ENCODE assay signal across 10 cellular contexts in the genomic region with DNA sequence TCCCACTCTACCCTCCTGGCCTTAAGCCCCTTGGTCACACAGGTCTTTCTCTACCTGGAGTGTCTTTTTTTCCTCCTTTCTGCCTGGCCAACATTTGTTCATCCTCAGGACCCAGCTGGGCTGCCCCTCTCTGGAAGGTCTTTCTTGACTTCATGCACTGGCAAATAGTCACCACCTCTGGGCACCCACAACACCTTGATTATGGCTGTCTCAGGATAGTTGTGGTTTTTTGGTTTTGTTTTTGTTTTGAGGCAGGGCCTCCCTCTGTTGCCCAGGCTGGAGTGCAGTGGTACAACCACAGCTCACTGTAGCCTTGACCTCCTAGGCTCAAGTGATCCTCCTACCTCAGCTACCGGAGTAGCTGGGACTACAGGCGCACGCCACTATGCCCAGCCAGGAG. TPM values are rescaled to one million over a fixed set of nuclear protein-coding genes. Genes with fewer than 3 reads are reported as not detected.
A peak's percentile ranks its signal among the peaks of the same experiment; 100 is the strongest.
DNase-seq lines count a peak whose midpoint lies in the region; ATAC-seq and TF ChIP-seq lines count a peak whose summit lies in the region.
"Had no signal": no experiment of that assay in that cellular context is flagged by ENCODE, and none has a peak within 500 bp of the region (broad histone marks: within the 10 kb centered on the region; RNA-seq: fewer than 3 reads in every experiment).

No MANE protein-coding gene starts in this region.

- H3K27ac Mint-ChIP-seq in activated CD8-positive, alpha-beta T cell treated with anti-CD3 and anti-CD28 coated beads, Interleukin-2, amount 10 ng/mL, durations not matched to agents 7 days and 5 days = peak overlapping the region; percentile 82

- H3K27ac ChIP-seq in BLaER1 = peak overlapping the region; percentile 93
- peak overlapping the region; percentile 95 for H3K27ac ChIP-seq in HL-60 (replicated peaks)
- peak overlapping the region; percentile 14 for H3K27ac ChIP-seq in muscle layer of duodenum (ENCODE audit: low read length)

- H3K4me3 ChIP-seq in BLaER1 (peak overlapping the region; percentile 51; the same call in 1 of the 2 replicates), HL-60 (replicated peaks; ENCODE audit: insufficient read depth, low read length) (no peak overlapping the region), muscle layer of duodenum (ENCODE audit: low read depth in 1 of 2, low read length in 2 of 2) (no peak overlapping the region), H7 (ENCODE audit: insufficient read depth, low read depth, low read length) (no peak overlapping the region)
- H3K4me3 ChIP-seq: GM23338 had no signal

- DNase-seq in HL-60 (ENCODE audit: low read depth in 1 of 2, low spot score in 1 of 2) (no peak), mesenteric fat pad (ENCODE audit: low spot score) (no peak), mucosa of gallbladder (ENCODE audit: low spot score) (no peak), DMS153 treated with DMSO at 0.1 percent for 48 hours (lab: John Stamatoyannopoulos, UW; ENCODE audit: unreplicated experiment) (no peak), H7 (no peak)
- peak; percentile 51 for DNase-seq in activated CD8-positive, alpha-beta T cell treated with anti-CD3 and anti-CD28 coated beads, Interleukin-2, amount 10 ng/mL, durations not matched to agents 7 days and 5 days
- DNase-seq: NCI-H1694 had no signal

- H3K36me3 Mint-ChIP-seq in activated CD8-positive, alpha-beta T cell treated with anti-CD3 and anti-CD28 coated beads, Interleukin-2, amount 10 ng/mL, durations not matched to agents 7 days and 5 days (ENCODE audit: low read depth) = peaks cover 25% of the 10 kb centered on the region

- H4K20me1 ChIP-seq in BLaER1 = peaks cover 5% of the 10 kb centered on the region; the same call in 1 of the 2 replicates

- ATAC-seq in activated CD8-positive, alpha-beta T cell treated with anti-CD3 and anti-CD28 coated beads, Interleukin-2, amount 10 ng/mL, durations not matched to agents 7 days and 5 days = no peak
- ATAC-seq: GM23338 had no signal

- peak overlapping the region; percentile 100 for H3K4me2 ChIP-seq in BLaER1
- H3K4me2 ChIP-seq: GM23338 had no signal

- H3K9me3 Mint-ChIP-seq in activated CD8-positive, alpha-beta T cell treated with anti-CD3 and anti-CD28 coated beads, Interleukin-2, amount 10 ng/mL, durations not matched to agents 7 days and 5 days (ENCODE audit: insufficient read depth) = no peaks in the 10 kb centered on the region
- H3K9me3 Mint-ChIP-seq: GM23338 had no signal

- H3K4me1 ChIP-seq in BLaER1 (peaks cover 99% of the 10 kb centered on the region), muscle layer of duodenum (ENCODE audit: control insufficient read depth in 1 of 2, insufficient read depth in 2 of 2, low read length in 2 of 2) (peaks cover 0 to 4% of the 10 kb centered on the region in 2 donors)

- POLR2A ChIA-PET in activated CD8-positive, alpha-beta T cell treated with anti-CD3 and anti-CD28 coated beads, Interleukin-2, amount 10 ng/mL, durations not matched to agents 7 days and 5 days (lab: Charles Lee) = interaction anchor here (1.1 to 3.7 kb wide), 4 partner anchors 40 to 68 kb away, joined by 3 to 19 read pairs (median 4); partner anchors contain the start of gene HMGN2

- H3K36me3 ChIP-seq in BLaER1 (peaks cover 15% of the 10 kb centered on the region; the same call in 1 of the 2 replicates), muscle layer of duodenum (ENCODE audit: control insufficient read depth in 1 of 2, insufficient read depth in 2 of 2, low read length in 2 of 2) (no peaks in the 10 kb centered on the region), H7 (replicated peaks; ENCODE audit: control insufficient read depth, insufficient read depth, low read length) (peaks cover 4% of the 10 kb centered on the region)

- H3K4me3 Mint-ChIP-seq in activated CD8-positive, alpha-beta T cell treated with anti-CD3 and anti-CD28 coated beads, Interleukin-2, amount 10 ng/mL, durations not matched to agents 7 days and 5 days = peak overlapping the region; percentile 33
- H3K4me3 Mint-ChIP-seq: GM23338 had no signal

- H3K27me3 ChIP-seq in BLaER1 (no peaks in the 10 kb centered on the region), HL-60 (ENCODE audit: insufficient read depth, poor library complexity, severe bottlenecking) (no peaks in the 10 kb centered on the region), muscle layer of duodenum (ENCODE audit: low read depth, low read length) (no peaks in the 10 kb centered on the region), H7 (ENCODE audit: control insufficient read depth, insufficient read depth, low read length) (no peaks in the 10 kb centered on the region)

- CTCF ChIA-PET in activated CD8-positive, alpha-beta T cell treated with anti-CD3 and anti-CD28 coated beads, Interleukin-2, amount 10 ng/mL, durations not matched to agents 7 days and 5 days (lab: Charles Lee) = interaction anchor here (1.6 to 6.4 kb wide), 8 partner anchors 11 to 249 kb away, joined by 6 to 92 read pairs (median 30); partner anchors contain the start of genes PIGV and RPS6KA1

- peaks cover 91% of the 10 kb centered on the region for H3K4me1 Mint-ChIP-seq in activated CD8-positive, alpha-beta T cell treated with anti-CD3 and anti-CD28 coated beads, Interleukin-2, amount 10 ng/mL, durations not matched to agents 7 days and 5 days (ENCODE audit: low read depth)

- H3K9me3 ChIP-seq in BLaER1 = no peaks in the 10 kb centered on the region
- H3K9me3 ChIP-seq in muscle layer of duodenum (ENCODE audit: control insufficient read depth in 1 of 2, low read length in 2 of 2) = no peaks in the 10 kb centered on the region

- no peaks in the 10 kb centered on the region for H3K27me3 Mint-ChIP-seq in activated CD8-positive, alpha-beta T cell treated with anti-CD3 and anti-CD28 coated beads, Interleukin-2, amount 10 ng/mL, durations not matched to agents 7 days and 5 days (ENCODE audit: low read depth)

- H3K9ac ChIP-seq in BLaER1 = peak overlapping the region; percentile 77

- TF ChIP-seq CTCF in HL-60 (IDR thresholded peaks at IDR 0.05; ENCODE audit: insufficient read depth, low read length) = no peak

RNA-seq across cellular contexts. Expression of gene RPS6KA1, which starts 10.8 kb away (rescaled TPM):
- 100 to 1,000 TPM; 179 to 193 TPM for total RNA-seq in activated CD8-positive, alpha-beta T cell treated with anti-CD3 and anti-CD28 coated beads, Interleukin-2, amount 10 ng/mL, durations not matched to agents 7 days and 5 days
- total RNA-seq in mesenteric fat pad = 28.3 TPM
- 49.2 TPM for total RNA-seq in mucosa of gallbladder
- 101 and 121 TPM in 2 replicates for total RNA-seq in H7 (2014; rRNA removed; shearing (Covaris generic))

Comparison
In these comparisons a context has a peak if more than half of its experiments do, and no peak if none do; other contexts are left out.
1. H3K27ac ChIP-seq: peak in every context shown above with its lines; median percentile 95 in HL-60; 93 in BLaER1; 14 in muscle layer of duodenum.